Comparison of ENCODE assay signal across 8 cellular contexts in genomic region chr19:4390017-4390861, GRCh38. TPM values are rescaled to one million over a fixed set of nuclear protein-coding genes. Genes with fewer than 3 reads are reported as not detected.
DNase-seq lines count a peak whose midpoint lies in the region; ATAC-seq and TF ChIP-seq lines count a peak whose summit lies in the region.

No MANE protein-coding gene starts in this region.

- intact Hi-C loops in CD8-positive, alpha-beta T cell (cut with DNase I, micrococcal nuclease), result no loop called here
- intact Hi-C loops in esophagus squamous epithelium (cut with DNase I), result no loop called here

- no peaks in the 10 kb centered on the region for H3K27me3 ChIP-seq in CD8-positive, alpha-beta T cell (ENCODE audit: insufficient read depth, low read length)
- H3K27me3 ChIP-seq in esophagus squamous epithelium (no peaks in the 10 kb centered on the region), neuron (ENCODE audit: insufficient read depth, low read length) (no peaks in the 10 kb centered on the region)

- H3K36me3 ChIP-seq in CD8-positive, alpha-beta T cell (ENCODE audit: insufficient read depth, low read length), result no peaks in the 10 kb centered on the region
- H3K36me3 ChIP-seq in SK-N-MC (ENCODE audit: insufficient read depth, low read length), result peaks cover 7% of the 10 kb centered on the region; the same call in 1 of the 2 replicates
- H3K36me3 ChIP-seq in esophagus squamous epithelium, result peaks cover 0 to 48% (median 4%) of the 10 kb centered on the region in 3 donors
- peaks cover 2% of the 10 kb centered on the region for H3K36me3 ChIP-seq in neuron (ENCODE audit: insufficient read depth, low read length)

- no peak overlapping the region for H3K27ac ChIP-seq in CD8-positive, alpha-beta T cell (ENCODE audit: low read depth, low read length)
- H3K27ac ChIP-seq in SK-N-MC (no peak overlapping the region), esophagus squamous epithelium (peak overlapping the region; percentile 81 to 93 (median 86))

- H3K4me1 ChIP-seq in CD8-positive, alpha-beta T cell (ENCODE audit: insufficient read depth, low read length), result peaks cover 40% of the 10 kb centered on the region
- peaks cover 53 to 100% (median 73%) of the 10 kb centered on the region in 3 donors for H3K4me1 ChIP-seq in esophagus squamous epithelium
- H3K4me1 ChIP-seq in neuron (ENCODE audit: insufficient read depth, low read length), result peaks cover 63% of the 10 kb centered on the region

- H3K9me3 Mint-ChIP-seq in CD8-positive, alpha-beta T cell, result no peaks in the 10 kb centered on the region

- H3K4me3 ChIP-seq in CD8-positive, alpha-beta T cell (ENCODE audit: low read depth, low read length), result no peak overlapping the region
- H3K4me3 ChIP-seq in SK-N-MC (peak overlapping the region; percentile 55), esophagus squamous epithelium (peak overlapping the region in 3 of 4 donors; percentile 29 to 44 (median 30)), neuron (ENCODE audit: low read length) (peak overlapping the region; percentile 38)

- H3K27me3 Mint-ChIP-seq in CD8-positive, alpha-beta T cell (ENCODE audit: low read depth), result no peaks in the 10 kb centered on the region

- no peak for DNase-seq in CD8-positive, alpha-beta T cell
- no peak for DNase-seq in SK-N-MC (ENCODE audit: low read depth, low spot score)
- DNase-seq in esophagus squamous epithelium (lab: John Stamatoyannopoulos, UW), result no peak
- DNase-seq in SIG-M5 (lab: John Stamatoyannopoulos, UW), result no peak
- no peak for DNase-seq in HT-29 (ENCODE audit: low spot score)
- DNase-seq in kidney glomerular epithelial cell (lab: John Stamatoyannopoulos, UW), result no peak

- peaks cover 46% of the 10 kb centered on the region for H3K36me3 Mint-ChIP-seq in CD8-positive, alpha-beta T cell

- H2AFZ ChIP-seq in neuron (ENCODE audit: low read depth, low read length), result no peak overlapping the region

- TF ChIP-seq POLR2A in esophagus squamous epithelium (IDR thresholded peaks at IDR 0.05), result no peak

- no peak for ATAC-seq in CD8-positive, alpha-beta T cell
- ATAC-seq in GM19397 (IDR thresholded peaks at IDR 0.05; ENCODE audit: unreplicated experiment), result no peak

- peaks cover 46% of the 10 kb centered on the region for H3K4me1 Mint-ChIP-seq in CD8-positive, alpha-beta T cell (ENCODE audit: low read depth)

- WGBS in esophagus squamous epithelium, 2 donors, result 37 to 39% methylated on average over 9 to 14 of the region's 19 CpGs

- H3K9me3 ChIP-seq in CD8-positive, alpha-beta T cell (ENCODE audit: low read length), result no peaks in the 10 kb centered on the region
- H3K9me3 ChIP-seq in SK-N-MC (ENCODE audit: low read depth, low read length) (no peaks in the 10 kb centered on the region), esophagus squamous epithelium (no peaks in the 10 kb centered on the region), neuron (ENCODE audit: low read length) (no peaks in the 10 kb centered on the region)

- peak overlapping the region; percentile 3 for H3K27ac Mint-ChIP-seq in CD8-positive, alpha-beta T cell

- CTCF ChIA-PET in CD8-positive, alpha-beta T cell (lab: Charles Lee), result no interaction called here

- POLR2A ChIA-PET in CD8-positive, alpha-beta T cell (lab: Charles Lee), result no interaction called here

- TF ChIP-seq CTCF in CD8-positive, alpha-beta T cell (IDR thresholded peaks at IDR 0.05), result no peak
- TF ChIP-seq CTCF in esophagus squamous epithelium (IDR thresholded peaks at IDR 0.05), result no peak

- peak overlapping the region; percentile 2 for H3K4me3 Mint-ChIP-seq in CD8-positive, alpha-beta T cell

- peak overlapping the region; percentile 35 for H3K9ac ChIP-seq in SK-N-MC (ENCODE audit: insufficient read length)

RNA-seq across cellular contexts. Expression of gene SH3GL1, which starts 10.1 kb away (rescaled TPM):
- 10 to 100 TPM; 35.0 to 38.1 TPM for total RNA-seq in CD8-positive, alpha-beta T cell
- total RNA-seq in esophagus squamous epithelium, result 100 to 1,000 TPM in 2 of 4 donors, 10 to 100 TPM in 2; 67.4 to 131 (median 91.2) TPM
- total RNA-seq in HT-29 (2014; rRNA removed; shearing (Covaris generic)), result 43.5 and 55.5 TPM in 2 replicates

RNA-seq across cellular contexts. Expression of gene CHAF1A, which starts 12.2 kb away (rescaled TPM):
- total RNA-seq in CD8-positive, alpha-beta T cell, result 10 to 100 TPM; 26.3 to 28.1 TPM
- 10 to 100 TPM in 3 of 4 donors, 1 to 10 TPM in 1; 7.6 to 20.9 (median 11.9) TPM for total RNA-seq in esophagus squamous epithelium
- total RNA-seq in HT-29 (2014; rRNA removed; shearing (Covaris generic)), result 49.7 and 63.7 TPM in 2 replicates

RNA-seq across cellular contexts. Expression of gene MPND, which starts 46.9 kb away (rescaled TPM):
- 10 to 100 TPM in 1 of 2 experiments, 1 to 10 TPM in 1; 7.3 to 10.4 TPM for total RNA-seq in CD8-positive, alpha-beta T cell
- total RNA-seq in esophagus squamous epithelium, result 10 to 100 TPM in 1 of 4 donors, 1 to 10 TPM in 3; 2.5 to 11.1 (median 6.5) TPM
- 9.4 and 18.6 TPM in 2 replicates for total RNA-seq in HT-29 (2014; rRNA removed; shearing (Covaris generic))

RNA-seq across cellular contexts. Expression of gene STAP2, which starts 51.6 kb away (rescaled TPM):
- under 1 TPM; 0.65 to 0.97 TPM for total RNA-seq in CD8-positive, alpha-beta T cell
- total RNA-seq in esophagus squamous epithelium, result 100 to 1,000 TPM in 1 of 4 donors, 10 to 100 TPM in 3; 61.4 to 131 (median 82.5) TPM
- total RNA-seq in HT-29 (2014; rRNA removed; shearing (Covaris generic)), result 69.6 and 74.4 TPM in 2 replicates

Comparison
In these comparisons a context has a peak if more than half of its experiments do, and no peak if none do; other contexts are left out.
1. H3K27ac ChIP-seq: peak in esophagus squamous epithelium (4 of 4); none in CD8-positive, alpha-beta T cell (single experiment) and SK-N-MC (single experiment).